Comparison of ENCODE assay signal across 20 cellular contexts in the genomic region with DNA sequence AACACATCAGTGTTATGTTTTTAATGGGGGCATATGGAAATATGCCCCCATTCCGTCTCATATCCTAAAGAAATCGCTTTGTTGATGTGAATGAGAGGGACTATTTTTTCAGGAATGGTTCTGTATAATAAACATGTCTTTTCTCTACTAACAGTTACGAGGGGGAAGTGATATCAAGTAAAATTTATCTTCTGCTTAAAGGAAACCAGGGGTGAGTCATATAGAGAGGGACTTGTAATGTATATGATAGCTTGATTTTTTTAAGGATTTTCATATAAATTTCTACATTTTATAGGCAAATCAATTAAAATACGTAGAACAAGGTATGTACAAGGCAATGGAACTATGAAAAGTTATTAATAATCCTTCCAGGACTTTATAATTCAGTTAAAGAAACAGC.
"Had no signal": no experiment of that assay in that cellular context is flagged by ENCODE, and none has a peak within 500 bp of the region (broad histone marks: within the 10 kb centered on the region; RNA-seq: fewer than 3 reads in every experiment).

No MANE protein-coding gene starts in this region.

- H3K27ac ChIP-seq: left lung, neural progenitor cell, prostate gland, right atrium auricular region, suprapubic skin, vagina, VCaP had no signal

- H3K36me3 ChIP-seq: left lung, neural progenitor cell, prostate gland, right atrium auricular region, suprapubic skin, vagina had no signal

- H3K4me3 Mint-ChIP-seq: dendritic cell treated with granulocyte-macrophage colony-stimulating factor and Interleukin-4, amounts not matched to agents 40 ng/mL and 50 ng/mL, for 4 days; effector memory CD8-positive, alpha-beta T cell; neural progenitor cell; stimulated activated naive CD8-positive, alpha-beta T cell treated with anti-CD3 and anti-CD28 coated beads, Interleukin-15, Interleukin-2, amounts not matched to agents 100 ng/mL and 50 ng/mL, for 24 hours; T-helper 17 cell had no signal

- H3K9me3 ChIP-seq: left lung, prostate gland, right atrium auricular region, suprapubic skin, vagina had no signal

- H3K4me2 ChIP-seq: neural progenitor cell had no signal

- H3K4me1 ChIP-seq: neural progenitor cell, prostate gland, vagina had no signal

- DNase-seq: activated CD4-positive, alpha-beta T cell treated with anti-CD3 and anti-CD28 coated beads, Interleukin-2, amount 50 U/mL, for 1 hour; activated CD4-positive, CD25-positive, alpha-beta regulatory T cell treated with anti-CD3 and anti-CD28 coated beads, Interleukin-2, amount 50 U/mL, for 72 hours; activated CD8-positive, alpha-beta memory T cell treated with anti-CD3 and anti-CD28 coated beads for 24 hours; activated CD8-positive, alpha-beta memory T cell treated with anti-CD3 and anti-CD28 coated beads, Interleukin-2, amount 50 U/mL, for 48 hours; activated effector memory CD4-positive, alpha-beta T cell treated with Interleukin-2 at 50 U/mL for 16 hours; activated naive CD4-positive, alpha-beta T cell treated with anti-CD3 and anti-CD28 coated beads, Interleukin-2, amount 50 U/mL, for 16 hours; aorta; effector memory CD8-positive, alpha-beta T cell; left lung; stimulated activated CD4-positive, alpha-beta T cell treated with anti-CD3 and anti-CD28 coated beads, Interleukin-2, amount 100 ng/mL, for 48 hours; T-helper 17 cell had no signal

- H3K27ac Mint-ChIP-seq: dendritic cell treated with granulocyte-macrophage colony-stimulating factor and Interleukin-4, amounts not matched to agents 40 ng/mL and 50 ng/mL, for 4 days; effector memory CD8-positive, alpha-beta T cell; neural progenitor cell; stimulated activated naive CD8-positive, alpha-beta T cell treated with anti-CD3 and anti-CD28 coated beads, Interleukin-15, Interleukin-2, amounts not matched to agents 100 ng/mL and 50 ng/mL, for 24 hours; T-helper 17 cell had no signal

- H2AFZ ChIP-seq: neural progenitor cell had no signal

- H3K9ac ChIP-seq: neural progenitor cell had no signal

- H3K9me3 Mint-ChIP-seq: neural progenitor cell had no signal

- H3K4me3 ChIP-seq: left lung, neural progenitor cell, prostate gland, right atrium auricular region, skin epidermis, suprapubic skin, vagina had no signal

- H3K36me3 Mint-ChIP-seq: neural progenitor cell had no signal

- H3K4me1 Mint-ChIP-seq: neural progenitor cell, T-helper 17 cell had no signal

- ATAC-seq: effector memory CD8-positive, alpha-beta T cell; left lung; T-helper 17 cell had no signal

- H3K27me3 ChIP-seq: left lung, neural progenitor cell, right atrium auricular region, suprapubic skin, vagina had no signal

- H3K27me3 Mint-ChIP-seq: dendritic cell treated with granulocyte-macrophage colony-stimulating factor and Interleukin-4, amounts not matched to agents 40 ng/mL and 50 ng/mL, for 4 days; effector memory CD8-positive, alpha-beta T cell; stimulated activated naive CD8-positive, alpha-beta T cell treated with anti-CD3 and anti-CD28 coated beads, Interleukin-15, Interleukin-2, amounts not matched to agents 100 ng/mL and 50 ng/mL, for 24 hours; T-helper 17 cell had no signal
